18 cellular contexts compared by ENCODE assay signal in genomic region chr14:100872641-100873071, GRCh38. TPM values are rescaled to one million over a fixed set of nuclear protein-coding genes. Genes with fewer than 3 reads are reported as not detected.
DNase-seq lines count a peak whose midpoint lies in the region; ATAC-seq, FAIRE-seq and TF ChIP-seq lines count a peak whose summit lies in the region.
"Had no signal": no experiment of that assay in that cellular context is flagged by ENCODE, and none has a peak within 500 bp of the region (broad histone marks: within the 10 kb centered on the region; RNA-seq: fewer than 3 reads in every experiment).

No MANE protein-coding gene starts in this region.

- TF ChIP-seq CTCF in neural crest cell (conservative IDR thresholded peaks at IDR 0.05), result no peak

- no peaks in the 10 kb centered on the region for H3K4me1 Mint-ChIP-seq in neural crest cell

- peak overlapping the region; percentile 24 for H3K27ac Mint-ChIP-seq in neural crest cell (ENCODE audit: unreplicated experiment)

- peak; percentile 10 for DNase-seq in Ammon's horn (ENCODE audit: low spot score)
- DNase-seq in NAMALWA (ENCODE audit: low spot score), result peak; percentile 26
- DNase-seq in epithelial cell of prostate (ENCODE audit: low read depth, low spot score), result no peak
- no peak for DNase-seq in neural crest cell (ENCODE audit: low read depth, low spot score)
- DNase-seq in HuH-7.5 (ENCODE audit: low spot score), result no peak
- DNase-seq in urothelium cell line (ENCODE audit: low spot score), result no peak
- DNase-seq in effector CD8-positive, alpha-beta T cell (lab: John Stamatoyannopoulos, UW), result no peak
- DNase-seq: activated naive CD4-positive, alpha-beta T cell treated with anti-CD3 and anti-CD28 coated beads, Interleukin-2, amount 50 U/mL, for 16 hours; activated T-cell treated with anti-CD3 and anti-CD28 coated beads, Interleukin-2, amount 50 U/mL, for 4 hours; C1 segment of cervical spinal cord; NCI-H187 treated with DMSO at 0.1 percent for 48 hours; NCI-H345; stimulated activated CD4-positive, alpha-beta T cell treated with anti-CD3 and anti-CD28 coated beads, Interleukin-15, amount 100 ng/mL, for 24 hours; T-helper 2 cell had no signal

- ATAC-seq in HG02678 (IDR thresholded peaks at IDR 0.05; ENCODE audit: unreplicated experiment), result no peak

- peaks cover 10% of the 10 kb centered on the region for H3K9me3 Mint-ChIP-seq in neural crest cell
- H3K9me3 Mint-ChIP-seq: activated T-cell treated with anti-CD3 and anti-CD28 coated beads, Interleukin-2, amount 50 U/mL, for 4 hours had no signal

- no peaks in the 10 kb centered on the region for H3K27me3 Mint-ChIP-seq in neural crest cell (ENCODE audit: low read depth)

- FAIRE-seq in urothelium cell line (lab: Jason Lieb, UNC), result no peak

- H3K27ac ChIP-seq in epithelial cell of prostate, result peak overlapping the region; percentile 45
- H3K27ac ChIP-seq: ascending aorta, SJSA1 had no signal

- no peak overlapping the region for H3K4me3 Mint-ChIP-seq in neural crest cell
- H3K4me3 Mint-ChIP-seq: activated T-cell treated with anti-CD3 and anti-CD28 coated beads, Interleukin-2, amount 50 U/mL, for 4 hours had no signal

- H3K36me3 Mint-ChIP-seq in neural crest cell (ENCODE audit: low read depth), result no peaks in the 10 kb centered on the region

RNA-seq across cellular contexts. Expression of gene RTL1, which starts 30.9 kb away (rescaled TPM):
- 0.09 and 0.18 TPM in 2 replicates for total RNA-seq in neural crest cell
- total RNA-seq: activated T-cell treated with anti-CD3 and anti-CD28 coated beads, Interleukin-2, amount 50 U/mL, for 4 hours; ascending aorta; lower leg skin; SJSA1 had no signal

RNA-seq across cellular contexts. Expression of gene MEG3, which starts 46.7 kb away (rescaled TPM):
- 0.96 and 1.0 TPM in 2 replicates for total RNA-seq in neural crest cell

Comparison
In these comparisons a context has a peak if more than half of its experiments do, and no peak if none do; other contexts are left out.
1. DNase-seq: peak in Ammon's horn (single experiment) and NAMALWA (single experiment); none in epithelial cell of prostate (single experiment), neural crest cell (single experiment), HuH-7.5 (single experiment), urothelium cell line (single experiment) and effector CD8-positive, alpha-beta T cell (single experiment).